Comparison of ENCODE assay signal across 17 cellular contexts in genomic region chr6:91860951-91861350, GRCh38.
DNase-seq lines count a peak whose midpoint lies in the region; TF ChIP-seq lines count a peak whose summit lies in the region.
"Had no signal": no experiment of that assay in that cellular context is flagged by ENCODE, and none has a peak within 500 bp of the region (broad histone marks: within the 10 kb centered on the region; RNA-seq: fewer than 3 reads in every experiment).

No MANE protein-coding gene starts in this region.

- H3K4me1 ChIP-seq in neural progenitor cell = no peaks in the 10 kb centered on the region
- H3K4me1 ChIP-seq: lower lobe of right lung, right atrium auricular region had no signal

- H3K27ac Mint-ChIP-seq in endothelial cell (ENCODE audit: unreplicated experiment) = peak overlapping the region; percentile 98
- H3K27ac Mint-ChIP-seq in neural crest cell (ENCODE audit: unreplicated experiment) = peak overlapping the region; percentile 54
- H3K27ac Mint-ChIP-seq in activated CD4-positive, alpha-beta T cell treated with anti-CD3 and anti-CD28 coated beads, Interleukin-2, amount 10 ng/mL, durations not matched to agents 7 days and 5 days = no peak overlapping the region
- no peak overlapping the region for H3K27ac Mint-ChIP-seq in neural progenitor cell
- H3K27ac Mint-ChIP-seq: activated CD8-positive, alpha-beta T cell treated with anti-CD3 and anti-CD28 coated beads, Interleukin-2, amount 10 ng/mL, durations not matched to agents 7 days and 5 days; activated T-cell treated with anti-CD3 and anti-CD28 coated beads, Interleukin-2, amount 50 U/mL, for 24 hours; CD4-positive, alpha-beta T cell had no signal

- H3K27me3 ChIP-seq in neural progenitor cell = no peaks in the 10 kb centered on the region
- H3K27me3 ChIP-seq: hepatocyte, right atrium auricular region had no signal

- POLR2A ChIA-PET in activated CD4-positive, alpha-beta T cell treated with anti-CD3 and anti-CD28 coated beads, Interleukin-2, amount 10 ng/mL, durations not matched to agents 7 days and 5 days (lab: Charles Lee) = no interaction called here

- no peaks in the 10 kb centered on the region for H3K9me3 Mint-ChIP-seq in endothelial cell (ENCODE audit: unreplicated experiment)
- no peaks in the 10 kb centered on the region for H3K9me3 Mint-ChIP-seq in neural crest cell
- H3K9me3 Mint-ChIP-seq in activated CD4-positive, alpha-beta T cell treated with anti-CD3 and anti-CD28 coated beads, Interleukin-2, amount 10 ng/mL, durations not matched to agents 7 days and 5 days = no peaks in the 10 kb centered on the region
- no peaks in the 10 kb centered on the region for H3K9me3 Mint-ChIP-seq in neural progenitor cell
- H3K9me3 Mint-ChIP-seq: activated T-cell treated with anti-CD3 and anti-CD28 coated beads, Interleukin-2, amount 50 U/mL, for 24 hours had no signal

- no peaks in the 10 kb centered on the region for H3K9me3 ChIP-seq in neural progenitor cell (ENCODE audit: low read depth)
- H3K9me3 ChIP-seq: lower lobe of right lung, right atrium auricular region had no signal

- H3K9ac ChIP-seq in neural progenitor cell = no peak overlapping the region

- no peaks in the 10 kb centered on the region for H4K20me1 ChIP-seq in neural progenitor cell (ENCODE audit: low read depth)

- no peaks in the 10 kb centered on the region for H3K36me3 Mint-ChIP-seq in endothelial cell (ENCODE audit: low read depth, unreplicated experiment)
- no peaks in the 10 kb centered on the region for H3K36me3 Mint-ChIP-seq in neural crest cell (ENCODE audit: low read depth)
- H3K36me3 Mint-ChIP-seq in activated CD4-positive, alpha-beta T cell treated with anti-CD3 and anti-CD28 coated beads, Interleukin-2, amount 10 ng/mL, durations not matched to agents 7 days and 5 days (ENCODE audit: low read depth) = no peaks in the 10 kb centered on the region
- H3K36me3 Mint-ChIP-seq in neural progenitor cell = no peaks in the 10 kb centered on the region

- TF ChIP-seq CTCF in endothelial cell (IDR thresholded peaks at IDR 0.05; ENCODE audit: unreplicated experiment) (no peak), neural crest cell (conservative IDR thresholded peaks at IDR 0.05) (no peak), neural progenitor cell (IDR thresholded peaks at IDR 0.05) (no peak)

- H3K4me1 Mint-ChIP-seq in endothelial cell (ENCODE audit: unreplicated experiment) (peaks cover 58% of the 10 kb centered on the region), neural crest cell (peaks cover 9% of the 10 kb centered on the region), neural progenitor cell (peaks cover 10% of the 10 kb centered on the region)
- no peaks in the 10 kb centered on the region for H3K4me1 Mint-ChIP-seq in activated CD4-positive, alpha-beta T cell treated with anti-CD3 and anti-CD28 coated beads, Interleukin-2, amount 10 ng/mL, durations not matched to agents 7 days and 5 days

- CTCF ChIA-PET in activated CD4-positive, alpha-beta T cell treated with anti-CD3 and anti-CD28 coated beads, Interleukin-2, amount 10 ng/mL, durations not matched to agents 7 days and 5 days (lab: Charles Lee) = no interaction called here

- H3K4me3 Mint-ChIP-seq in endothelial cell (ENCODE audit: unreplicated experiment) (no peak overlapping the region), neural crest cell (no peak overlapping the region), neural progenitor cell (no peak overlapping the region)
- no peak overlapping the region for H3K4me3 Mint-ChIP-seq in activated CD4-positive, alpha-beta T cell treated with anti-CD3 and anti-CD28 coated beads, Interleukin-2, amount 10 ng/mL, durations not matched to agents 7 days and 5 days
- H3K4me3 Mint-ChIP-seq: activated CD8-positive, alpha-beta T cell treated with anti-CD3 and anti-CD28 coated beads, Interleukin-2, amount 10 ng/mL, durations not matched to agents 7 days and 5 days; activated T-cell treated with anti-CD3 and anti-CD28 coated beads, Interleukin-2, amount 50 U/mL, for 24 hours; CD4-positive, alpha-beta T cell had no signal

- H3F3A ChIP-seq in neural progenitor cell (ENCODE audit: low read depth) = no peaks in the 10 kb centered on the region

- no peaks in the 10 kb centered on the region for H3K79me2 ChIP-seq in neural progenitor cell (ENCODE audit: low read depth)
- H3K79me2 ChIP-seq: hepatocyte had no signal

- H3K27ac ChIP-seq in neural progenitor cell = no peak overlapping the region
- H3K27ac ChIP-seq: hepatocyte, lower lobe of right lung, right atrium auricular region, RWPE1 had no signal

- H3K4me3 ChIP-seq in neural progenitor cell = no peak overlapping the region
- H3K4me3 ChIP-seq: hepatocyte, lower lobe of right lung, right atrium auricular region had no signal

- H3K4me2 ChIP-seq in neural progenitor cell = no peak overlapping the region
- H3K4me2 ChIP-seq: hepatocyte had no signal

- peak; percentile 78 for DNase-seq in DMS 273 treated with DMSO at 0.1 percent for 48 hours (lab: John Stamatoyannopoulos, UW)
- peak; percentile 23 for DNase-seq in SHP77 treated with DMSO at 0.1 percent for 48 hours (lab: John Stamatoyannopoulos, UW)
- DNase-seq in endothelial cell (ENCODE audit: low spot score) = peak; percentile 28
- no peak for DNase-seq in neural crest cell (ENCODE audit: low read depth, low spot score)
- no peak for DNase-seq in activated CD4-positive, alpha-beta T cell treated with anti-CD3 and anti-CD28 coated beads, Interleukin-2, amount 10 ng/mL, durations not matched to agents 7 days and 5 days
- no peak for DNase-seq in NCI-H226
- DNase-seq in neural progenitor cell (ENCODE audit: low spot score) = no peak
- DNase-seq: activated CD8-positive, alpha-beta T cell treated with anti-CD3 and anti-CD28 coated beads, Interleukin-2, amount 10 ng/mL, durations not matched to agents 7 days and 5 days; activated naive CD4-positive, alpha-beta T cell; activated T-cell treated with anti-CD3 and anti-CD28 coated beads, Interleukin-2, amount 50 U/mL, for 24 hours; CD4-positive, alpha-beta T cell; lower lobe of right lung; NCI-H1930; NCI-H510A had no signal

- H3K27me3 Mint-ChIP-seq in endothelial cell (ENCODE audit: unreplicated experiment) (no peaks in the 10 kb centered on the region), neural crest cell (ENCODE audit: low read depth) (no peaks in the 10 kb centered on the region), neural progenitor cell (ENCODE audit: insufficient read depth, low read depth) (no peaks in the 10 kb centered on the region)
- no peaks in the 10 kb centered on the region for H3K27me3 Mint-ChIP-seq in activated CD4-positive, alpha-beta T cell treated with anti-CD3 and anti-CD28 coated beads, Interleukin-2, amount 10 ng/mL, durations not matched to agents 7 days and 5 days
- H3K27me3 Mint-ChIP-seq: activated T-cell treated with anti-CD3 and anti-CD28 coated beads, Interleukin-2, amount 50 U/mL, for 24 hours; CD4-positive, alpha-beta T cell had no signal

- no peak overlapping the region for H2AFZ ChIP-seq in neural progenitor cell (replicated peaks)
- H2AFZ ChIP-seq: hepatocyte had no signal

- no peaks in the 10 kb centered on the region for H3K36me3 ChIP-seq in neural progenitor cell
- H3K36me3 ChIP-seq: lower lobe of right lung, right atrium auricular region had no signal

Comparison
In these comparisons a context has a peak if more than half of its experiments do, and no peak if none do; other contexts are left out.
1. DNase-seq: peak in DMS 273 treated with DMSO at 0.1 percent for 48 hours (single experiment), SHP77 treated with DMSO at 0.1 percent for 48 hours (single experiment) and endothelial cell (single experiment); none in neural crest cell (single experiment), activated CD4-positive, alpha-beta T cell treated with anti-CD3 and anti-CD28 coated beads, Interleukin-2, amount 10 ng/mL, durations not matched to agents 7 days and 5 days (single experiment), NCI-H226 (single experiment) and neural progenitor cell (single experiment).
2. H3K27ac Mint-ChIP-seq: peak in endothelial cell (single experiment) and neural crest cell (single experiment); none in activated CD4-positive, alpha-beta T cell treated with anti-CD3 and anti-CD28 coated beads, Interleukin-2, amount 10 ng/mL, durations not matched to agents 7 days and 5 days (single experiment) and neural progenitor cell (single experiment).